ENCODE assay signal across 10 cellular contexts in the genomic region with DNA sequence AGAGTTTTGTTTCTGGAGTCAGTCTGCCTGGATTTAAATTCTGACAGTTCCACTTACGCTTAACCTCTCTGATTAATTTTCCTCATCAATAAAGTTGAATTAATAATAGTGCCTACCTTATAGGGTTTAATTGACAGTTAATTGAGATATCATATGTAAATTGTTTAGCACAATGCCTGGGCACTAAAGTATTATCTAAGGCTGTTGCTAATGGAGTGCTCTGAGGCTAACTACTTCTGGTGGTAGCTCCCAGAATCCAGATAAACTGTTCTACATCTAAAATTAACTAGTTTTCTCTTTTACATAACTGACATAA. TPM values are rescaled to one million over a fixed set of nuclear protein-coding genes. Genes with fewer than 3 reads are reported as not detected.
A peak's percentile ranks its signal among the peaks of the same experiment; 100 is the strongest.
DNase-seq lines count a peak whose midpoint lies in the region; ATAC-seq and TF ChIP-seq lines count a peak whose summit lies in the region.
"Had no signal": no experiment of that assay in that cellular context is flagged by ENCODE, and none has a peak within 500 bp of the region (broad histone marks: within the 10 kb centered on the region; RNA-seq: fewer than 3 reads in every experiment).

No MANE protein-coding gene starts in this region.

- no peak for DNase-seq in LNCaP clone FGC (ENCODE audit: low read depth)
- DNase-seq in chondrocyte (ENCODE audit: low spot score), result no peak
- no peak for DNase-seq in natural killer cell treated with Interleukin-12 subunit alpha and Interleukin-12 subunit beta and Interleukin-15 and Interleukin-18, amount 100 ng/mL, for 72 hours (ENCODE audit: low spot score)
- DNase-seq in H4 (ENCODE audit: low spot score), result no peak
- DNase-seq in ureter (ENCODE audit: low spot score), result no peak
- DNase-seq in ACHN, result no peak
- DNase-seq in ovary, result no peak
- DNase-seq: NCI-H2107 had no signal

- no peaks in the 10 kb centered on the region for H3K27me3 ChIP-seq in BLaER1 treated with 17β-estradiol and CSF1 and Interleukin-3, amounts not matched to agents 10 nM and 100 nM
- H3K27me3 ChIP-seq in ovary, result no peaks in the 10 kb centered on the region

- peaks cover 12 to 43% (median 16%) of the 10 kb centered on the region in 10 experiments for H3K4me1 ChIP-seq in BLaER1 treated with 17β-estradiol and CSF1 and Interleukin-3, amounts not matched to agents 10 nM and 100 nM
- no peaks in the 10 kb centered on the region for H3K4me1 ChIP-seq in ovary (ENCODE audit: insufficient read depth)

- peaks cover 19% of the 10 kb centered on the region for H3K9me3 Mint-ChIP-seq in chondrocyte (ENCODE audit: low read depth)
- peaks cover 5% of the 10 kb centered on the region for H3K9me3 Mint-ChIP-seq in natural killer cell treated with Interleukin-12 subunit alpha and Interleukin-12 subunit beta and Interleukin-15 and Interleukin-18, amount 100 ng/mL, for 72 hours

- H3K4me3 ChIP-seq in BLaER1 treated with 17β-estradiol and CSF1 and Interleukin-3, amounts not matched to agents 10 nM and 100 nM, result peak overlapping the region in 5 of 10 experiments; percentile 15 to 43 (median 34); a peak in 8 of 20 replicates
- 0 out of 2 replicates have a peak overlapping the region, but pooled peaks have one; percentile 7 for H3K4me3 ChIP-seq in LNCaP clone FGC (ENCODE audit: low read depth, low read length)
- H3K4me3 ChIP-seq in ovary, result no peak overlapping the region

- intact Hi-C loops in ovary (cut with DNase I), result no loop called here

- H3K36me3 Mint-ChIP-seq in chondrocyte (ENCODE audit: low read depth), result peaks cover 17% of the 10 kb centered on the region
- H3K36me3 Mint-ChIP-seq in natural killer cell treated with Interleukin-12 subunit alpha and Interleukin-12 subunit beta and Interleukin-15 and Interleukin-18, amount 100 ng/mL, for 72 hours, result peaks cover 22% of the 10 kb centered on the region

- no peaks in the 10 kb centered on the region for H3K27me3 Mint-ChIP-seq in chondrocyte (ENCODE audit: low read depth)
- H3K27me3 Mint-ChIP-seq in natural killer cell treated with Interleukin-12 subunit alpha and Interleukin-12 subunit beta and Interleukin-15 and Interleukin-18, amount 100 ng/mL, for 72 hours, result no peaks in the 10 kb centered on the region

- H3K4me1 Mint-ChIP-seq in chondrocyte (ENCODE audit: low read depth), result peaks cover 23% of the 10 kb centered on the region
- H3K4me1 Mint-ChIP-seq in natural killer cell treated with Interleukin-12 subunit alpha and Interleukin-12 subunit beta and Interleukin-15 and Interleukin-18, amount 100 ng/mL, for 72 hours (ENCODE audit: low read depth in 2 of 2), result peaks cover 23 to 33% of the 10 kb centered on the region in 2 donors

- peak overlapping the region in 9 of 11 experiments; percentile 34 to 68 (median 52); a peak in 17 of 22 replicates for H3K27ac ChIP-seq in BLaER1 treated with 17β-estradiol and CSF1 and Interleukin-3, amounts not matched to agents 10 nM and 100 nM
- H3K27ac ChIP-seq in ovary, result no peak overlapping the region
- H3K27ac ChIP-seq: HL-60 had no signal

- no peak for ATAC-seq in natural killer cell treated with Interleukin-12 subunit alpha and Interleukin-12 subunit beta and Interleukin-15 and Interleukin-18, amount 100 ng/mL, for 72 hours

- peak overlapping the region; percentile 51 to 90 (median 61) for H3K4me2 ChIP-seq in BLaER1 treated with 17β-estradiol and CSF1 and Interleukin-3, amounts not matched to agents 10 nM and 100 nM

- H3K4me3 Mint-ChIP-seq in chondrocyte (ENCODE audit: unreplicated experiment), result peak overlapping the region; percentile 31
- H3K4me3 Mint-ChIP-seq in natural killer cell treated with Interleukin-12 subunit alpha and Interleukin-12 subunit beta and Interleukin-15 and Interleukin-18, amount 100 ng/mL, for 72 hours, result peak overlapping the region; percentile 83

- H3K27ac Mint-ChIP-seq in chondrocyte (ENCODE audit: unreplicated experiment), result peak overlapping the region; percentile 78
- H3K27ac Mint-ChIP-seq in natural killer cell treated with Interleukin-12 subunit alpha and Interleukin-12 subunit beta and Interleukin-15 and Interleukin-18, amount 100 ng/mL, for 72 hours, result peak overlapping the region; percentile 79 to 86

- peaks cover 0 to 42% (median 16%) of the 10 kb centered on the region in 11 experiments; a peak in 11 of 22 replicates for H4K20me1 ChIP-seq in BLaER1 treated with 17β-estradiol and CSF1 and Interleukin-3, amounts not matched to agents 10 nM and 100 nM

- peaks cover 34 to 38% (median 37%) of the 10 kb centered on the region in 11 experiments for H3K36me3 ChIP-seq in BLaER1 treated with 17β-estradiol and CSF1 and Interleukin-3, amounts not matched to agents 10 nM and 100 nM
- no peaks in the 10 kb centered on the region for H3K36me3 ChIP-seq in ovary

- in situ Hi-C loops in ACHN (cut with HindIII; ENCODE audit: low pct_ligation_motif_present, low pct_unique_long_range_greater_than_20kb, low sequenced_read_pairs), result no loop called here

- no peak for TF ChIP-seq EP300 in ovary (IDR thresholded peaks at IDR 0.05)

- TF ChIP-seq POLR2A in ovary (IDR thresholded peaks at IDR 0.05), result no peak

- no peak for TF ChIP-seq CTCF in LNCaP clone FGC (IDR thresholded peaks at IDR 0.05; ENCODE audit: control insufficient read depth, extremely low read depth, insufficient read depth)
- no peak for TF ChIP-seq CTCF in chondrocyte (IDR thresholded peaks at IDR 0.05)
- TF ChIP-seq CTCF in ovary (IDR thresholded peaks at IDR 0.05), result no peak

- peak overlapping the region in 7 of 11 experiments; percentile 5 to 69 (median 40); a peak in 12 of 22 replicates for H3K9ac ChIP-seq in BLaER1 treated with 17β-estradiol and CSF1 and Interleukin-3, amounts not matched to agents 10 nM and 100 nM

- WGBS in ovary, 3 donors, result 81 to 86% (median 86%) methylated on average over 1 of the region's 1 CpG

- H3K9me3 ChIP-seq in BLaER1 treated with 17β-estradiol and CSF1 and Interleukin-3, amounts not matched to agents 10 nM and 100 nM (replicated peaks in 1 of 11), result peaks cover 33 to 39% (median 37%) of the 10 kb centered on the region in 11 experiments
- H3K9me3 ChIP-seq in ovary, result peaks cover 0 to 4% of the 10 kb centered on the region in 2 donors

RNA-seq across cellular contexts. Expression of a gene that starts 29.9 kb away (rescaled TPM):
- 6.9 to 12.9 TPM (median 12.2 TPM) in 3 replicates for total RNA-seq in chondrocyte
- total RNA-seq in natural killer cell treated with Interleukin-12 subunit alpha and Interleukin-12 subunit beta and Interleukin-15 and Interleukin-18, amount 100 ng/mL, for 72 hours, result 10 to 100 TPM; 47.6 to 57.5 TPM
- 22.5 and 28.2 TPM in 2 replicates for total RNA-seq in H4 (2014; rRNA removed; shearing (Covaris generic))
- 19.8 TPM for total RNA-seq in ureter
- total RNA-seq in ovary, result 10 to 100 TPM in 6 of 7 donors, 1 to 10 TPM in 1; 9.9 to 13.9 (median 12.5) TPM
- polyA plus RNA-seq in ovary, result 1 to 10 TPM; 3.3 to 6.9 TPM

Comparison
In these comparisons a context has a peak if more than half of its experiments do, and no peak if none do; other contexts are left out.
1. H3K27ac ChIP-seq: peak in BLaER1 treated with 17β-estradiol and CSF1 and Interleukin-3, amounts not matched to agents 10 nM and 100 nM (9 of 11); none in ovary (0 of 2).